Comparison of ENCODE assay signal across 1 cellular context in genomic region chr17:8226536-8227237, GRCh38.
TF ChIP-seq lines count a peak whose summit lies in the region.

No MANE protein-coding gene starts in this region.

TF ChIP-seq in K562, 482 proteins besides CTCF, POLR2A, EP300 and RAD21 (continued from another document):
- TF ChIP-seq ATF4 (CRISPR knock-in tag; IDR thresholded peaks at IDR 0.05) (no peak), CHD1 (IDR thresholded peaks at IDR 0.05; ENCODE audit: low read length) (peak; percentile 15), CXXC5 (CRISPR knock-in tag; IDR thresholded peaks at IDR 0.05) (peak; percentile 51), JUND (IDR thresholded peaks at IDR 0.05; ENCODE audit: borderline replicate concordance, low read depth, low read length) (no peak), JUND (tag; IDR thresholded peaks at IDR 0.05; ENCODE audit: borderline replicate concordance, low read depth, low read length) (no peak), POLR3G (IDR thresholded peaks at IDR 0.05; ENCODE audit: extremely low read depth, insufficient read length, insufficient replicate concordance) (no peak), ZNF592 (IDR thresholded peaks at IDR 0.05) (peak; percentile 70; the same call in 1 of the 2 replicates), ZNF551 (CRISPR knock-in tag; IDR thresholded peaks at IDR 0.05) (peak; percentile 32), FOXA3 (CRISPR knock-in tag; conservative IDR thresholded peaks at IDR 0.05 in 1 of 2, IDR thresholded peaks at IDR 0.05 in 1 of 2) (no peak; a peak in 1 of 4 replicates), PREB (CRISPR knock-in tag; IDR thresholded peaks at IDR 0.05) (no peak), POLR2AphosphoS2 (IDR thresholded peaks at IDR 0.05; ENCODE audit: low read length) (peak; percentile 99), TEAD1 (CRISPR knock-in tag; IDR thresholded peaks at IDR 0.05) (no peak), MYC (IDR thresholded peaks at IDR 0.05; ENCODE audit: low read depth, low read length) (peak; percentile 49), MYC (CRISPR knock-in tag; IDR thresholded peaks at IDR 0.05; ENCODE audit: borderline replicate concordance, low read depth) (peak; percentile 45; the same call in 1 of the 2 replicates), HNRNPUL1 (IDR thresholded peaks at IDR 0.05; ENCODE audit: low read length) (peak; percentile 29; the same call in 1 of the 2 replicates), ZBTB34 (CRISPR knock-in tag; IDR thresholded peaks at IDR 0.05) (no peak), ASH1L (IDR thresholded peaks at IDR 0.05; ENCODE audit: borderline replicate concordance, low read depth, partially characterized antibody) (no peak), ETV6 (IDR thresholded peaks at IDR 0.05; ENCODE audit: borderline replicate concordance in 1 of 2, low read depth in 2 of 2, low read length in 1 of 2) (no peak), ETV6 (CRISPR knock-in tag; IDR thresholded peaks at IDR 0.05; ENCODE audit: borderline replicate concordance) (no peak), GTF2A2 (tag; IDR thresholded peaks at IDR 0.05) (no peak), PKNOX1 (IDR thresholded peaks at IDR 0.05) (peak; percentile 77), NR2C2 (CRISPR knock-in tag; IDR thresholded peaks at IDR 0.05) (no peak), NR2C2 (tag; IDR thresholded peaks at IDR 0.05) (peak; percentile 57; the same call in 1 of the 2 replicates), SUPT5H (IDR thresholded peaks at IDR 0.05) (peak; percentile 94), CAMTA2 (CRISPR knock-in tag; conservative IDR thresholded peaks at IDR 0.05) (no peak), TEAD4 (IDR thresholded peaks at IDR 0.05; ENCODE audit: low read length) (peak; percentile 52), TEAD4 (CRISPR knock-in tag; IDR thresholded peaks at IDR 0.05; ENCODE audit: borderline replicate concordance) (no peak), RHOXF2B (CRISPR knock-in tag; conservative IDR thresholded peaks at IDR 0.05) (0 out of 2 replicates have a peak, but pooled peaks have one; percentile 44), ZNF165 (CRISPR knock-in tag; IDR thresholded peaks at IDR 0.05; ENCODE audit: borderline replicate concordance) (no peak), ATF2 (CRISPR knock-in tag; IDR thresholded peaks at IDR 0.05) (no peak), IRF2 (CRISPR knock-in tag; IDR thresholded peaks at IDR 0.05) (no peak), ZNF133 (CRISPR knock-in tag; IDR thresholded peaks at IDR 0.05) (no peak), KAT7 (CRISPR knock-in tag; IDR thresholded peaks at IDR 0.05; ENCODE audit: borderline replicate concordance) (peak; percentile 79; the same call in 1 of the 2 replicates), BRF1 (IDR thresholded peaks at IDR 0.05; ENCODE audit: borderline replicate concordance, extremely low read depth, insufficient read length) (no peak), POLR2B (IDR thresholded peaks at IDR 0.05; ENCODE audit: low read depth, partially characterized antibody) (peak; percentile 83), ZNF507 (tag; conservative IDR thresholded peaks at IDR 0.05) (no peak), ZSCAN32 (CRISPR knock-in tag; IDR thresholded peaks at IDR 0.05) (no peak), BCOR (IDR thresholded peaks at IDR 0.05) (no peak)
- TF ChIP-seq, protein P1, sequence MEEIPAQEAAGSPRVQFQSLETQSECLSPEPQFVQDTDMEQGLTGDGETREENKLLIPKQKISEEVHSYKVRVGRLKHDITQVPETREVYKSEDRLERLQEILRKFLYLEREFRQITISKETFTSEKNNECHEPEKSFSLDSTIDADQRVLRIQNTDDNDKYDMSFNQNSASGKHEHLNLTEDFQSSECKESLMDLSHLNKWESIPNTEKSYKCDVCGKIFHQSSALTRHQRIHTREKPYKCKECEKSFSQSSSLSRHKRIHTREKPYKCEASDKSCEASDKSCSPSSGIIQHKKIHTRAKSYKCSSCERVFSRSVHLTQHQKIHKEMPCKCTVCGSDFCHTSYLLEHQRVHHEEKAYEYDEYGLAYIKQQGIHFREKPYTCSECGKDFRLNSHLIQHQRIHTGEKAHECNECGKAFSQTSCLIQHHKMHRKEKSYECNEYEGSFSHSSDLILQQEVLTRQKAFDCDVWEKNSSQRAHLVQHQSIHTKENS (CRISPR knock-in tag; IDR thresholded peaks at IDR 0.05) = peak; percentile 69; the same call in 1 of the 2 replicates
- TF ChIP-seq, protein P2, sequence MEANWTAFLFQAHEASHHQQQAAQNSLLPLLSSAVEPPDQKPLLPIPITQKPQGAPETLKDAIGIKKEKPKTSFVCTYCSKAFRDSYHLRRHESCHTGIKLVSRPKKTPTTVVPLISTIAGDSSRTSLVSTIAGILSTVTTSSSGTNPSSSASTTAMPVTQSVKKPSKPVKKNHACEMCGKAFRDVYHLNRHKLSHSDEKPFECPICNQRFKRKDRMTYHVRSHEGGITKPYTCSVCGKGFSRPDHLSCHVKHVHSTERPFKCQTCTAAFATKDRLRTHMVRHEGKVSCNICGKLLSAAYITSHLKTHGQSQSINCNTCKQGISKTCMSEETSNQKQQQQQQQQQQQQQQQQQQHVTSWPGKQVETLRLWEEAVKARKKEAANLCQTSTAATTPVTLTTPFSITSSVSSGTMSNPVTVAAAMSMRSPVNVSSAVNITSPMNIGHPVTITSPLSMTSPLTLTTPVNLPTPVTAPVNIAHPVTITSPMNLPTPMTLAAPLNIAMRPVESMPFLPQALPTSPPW (CRISPR knock-in tag; IDR thresholded peaks at IDR 0.05) = peak; percentile 18; the same call in 1 of the 2 replicates
- TF ChIP-seq, protein P3, sequence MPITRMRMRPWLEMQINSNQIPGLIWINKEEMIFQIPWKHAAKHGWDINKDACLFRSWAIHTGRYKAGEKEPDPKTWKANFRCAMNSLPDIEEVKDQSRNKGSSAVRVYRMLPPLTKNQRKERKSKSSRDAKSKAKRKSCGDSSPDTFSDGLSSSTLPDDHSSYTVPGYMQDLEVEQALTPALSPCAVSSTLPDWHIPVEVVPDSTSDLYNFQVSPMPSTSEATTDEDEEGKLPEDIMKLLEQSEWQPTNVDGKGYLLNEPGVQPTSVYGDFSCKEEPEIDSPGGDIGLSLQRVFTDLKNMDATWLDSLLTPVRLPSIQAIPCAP (CRISPR knock-in tag; IDR thresholded peaks at IDR 0.05; ENCODE audit: borderline replicate concordance) = no peak
- TF ChIP-seq, protein P4, sequence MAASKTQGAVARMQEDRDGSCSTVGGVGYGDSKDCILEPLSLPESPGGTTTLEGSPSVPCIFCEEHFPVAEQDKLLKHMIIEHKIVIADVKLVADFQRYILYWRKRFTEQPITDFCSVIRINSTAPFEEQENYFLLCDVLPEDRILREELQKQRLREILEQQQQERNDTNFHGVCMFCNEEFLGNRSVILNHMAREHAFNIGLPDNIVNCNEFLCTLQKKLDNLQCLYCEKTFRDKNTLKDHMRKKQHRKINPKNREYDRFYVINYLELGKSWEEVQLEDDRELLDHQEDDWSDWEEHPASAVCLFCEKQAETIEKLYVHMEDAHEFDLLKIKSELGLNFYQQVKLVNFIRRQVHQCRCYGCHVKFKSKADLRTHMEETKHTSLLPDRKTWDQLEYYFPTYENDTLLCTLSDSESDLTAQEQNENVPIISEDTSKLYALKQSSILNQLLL (CRISPR knock-in tag; IDR thresholded peaks at IDR 0.05; ENCODE audit: borderline replicate concordance) = no peak
- TF ChIP-seq, protein P5, sequence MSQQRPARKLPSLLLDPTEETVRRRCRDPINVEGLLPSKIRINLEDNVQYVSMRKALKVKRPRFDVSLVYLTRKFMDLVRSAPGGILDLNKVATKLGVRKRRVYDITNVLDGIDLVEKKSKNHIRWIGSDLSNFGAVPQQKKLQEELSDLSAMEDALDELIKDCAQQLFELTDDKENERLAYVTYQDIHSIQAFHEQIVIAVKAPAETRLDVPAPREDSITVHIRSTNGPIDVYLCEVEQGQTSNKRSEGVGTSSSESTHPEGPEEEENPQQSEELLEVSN (IDR thresholded peaks at IDR 0.05; ENCODE audit: borderline replicate concordance in 1 of 2, extremely low read depth in 1 of 2, insufficient read depth in 1 of 2, insufficient read length in 1 of 2, low read depth in 1 of 2, low read length in 1 of 2, poor library complexity in 1 of 2, severe bottlenecking in 1 of 2) = peak in 1 of 2 experiments; percentile 24
TF ChIP-seq in K562: peak in this region for 117.
